8 cellular contexts compared by ENCODE assay signal in the genomic region with DNA sequence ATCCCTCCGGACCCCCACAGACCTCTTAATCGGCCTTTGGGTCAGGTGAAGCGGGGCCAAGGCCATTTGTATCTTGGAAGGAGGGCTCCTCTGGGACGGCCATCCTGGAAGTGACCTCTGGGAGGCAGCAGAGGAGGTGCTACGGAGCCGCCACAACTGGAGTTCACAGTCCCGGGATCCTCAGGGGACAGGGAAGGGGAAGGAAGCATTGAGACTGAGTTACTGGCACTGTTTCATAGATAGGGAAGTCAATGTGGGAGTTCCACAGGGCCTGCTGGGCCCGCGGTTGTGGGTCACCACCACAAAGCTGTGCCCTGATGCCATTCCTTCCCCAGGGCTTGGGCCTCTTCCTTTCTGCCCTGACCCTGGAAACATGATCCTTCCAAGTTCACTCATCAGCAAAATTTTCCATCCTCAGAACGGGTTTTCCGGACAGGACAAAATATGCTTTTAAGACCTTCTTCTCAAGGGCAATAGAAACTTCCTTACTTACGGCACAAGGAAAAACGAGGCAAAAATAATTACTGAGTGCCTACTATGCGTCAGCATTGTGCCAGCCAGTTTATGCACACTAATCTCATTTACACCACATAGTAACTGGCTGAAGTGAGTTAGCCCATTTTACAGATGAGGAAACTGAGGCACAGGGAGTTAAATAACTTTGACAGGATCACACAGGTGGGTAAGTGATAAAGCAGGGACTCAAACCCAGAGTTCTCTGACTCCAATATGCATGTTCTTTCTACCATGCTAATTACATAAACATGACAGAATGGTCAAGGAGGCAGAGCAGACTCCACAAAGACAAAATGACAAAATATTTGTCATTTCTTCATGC.
DNase-seq lines count a peak whose midpoint lies in the region; ATAC-seq and TF ChIP-seq lines count a peak whose summit lies in the region.

No MANE protein-coding gene starts in this region.

- DNase-seq in HT-29 (ENCODE audit: low spot score) (peak; percentile 63), brain microvascular endothelial cell (peak; percentile 43), kidney glomerular epithelial cell (lab: John Stamatoyannopoulos, UW) (peak; percentile 59), Karpas-422 (no peak), GM19240 (ENCODE audit: insufficient read length, low spot score) (no peak)

- H3K4me1 ChIP-seq in Karpas-422 (ENCODE audit: low read length) = no peaks in the 10 kb centered on the region

- no peaks in the 10 kb centered on the region for H4K20me1 ChIP-seq in Karpas-422 (ENCODE audit: insufficient read depth, low read depth, low read length)

- no peak overlapping the region for H3K4me2 ChIP-seq in Karpas-422 (ENCODE audit: low read depth, low read length, poor library complexity, severe bottlenecking)

- H3K27me3 ChIP-seq in brain microvascular endothelial cell (replicated peaks) (no peaks in the 10 kb centered on the region), Karpas-422 (ENCODE audit: low read length) (no peaks in the 10 kb centered on the region)

- H3K4me3 ChIP-seq in brain microvascular endothelial cell (ENCODE audit: low read depth, low read length) = no peak overlapping the region
- no peak overlapping the region for H3K4me3 ChIP-seq in Karpas-422 (ENCODE audit: low read length)

- TF ChIP-seq CTCF in 22Rv1 (IDR thresholded peaks at IDR 0.05) = peak; percentile 75
- peak; percentile 84 for TF ChIP-seq CTCF in brain microvascular endothelial cell (IDR thresholded peaks at IDR 0.05; ENCODE audit: low read depth, low read length, missing control alignments)

- ATAC-seq in HG03520 (IDR thresholded peaks at IDR 0.05; ENCODE audit: unreplicated experiment) = no peak
- no peak for ATAC-seq in HG02759 (IDR thresholded peaks at IDR 0.05; ENCODE audit: unreplicated experiment)

- no peak overlapping the region for H2AFZ ChIP-seq in Karpas-422 (ENCODE audit: low read length)

- H3K79me2 ChIP-seq in Karpas-422 (ENCODE audit: low read length) = no peaks in the 10 kb centered on the region

- H3K9me3 ChIP-seq in Karpas-422 (ENCODE audit: low read length) = no peaks in the 10 kb centered on the region

- H3K9me2 ChIP-seq in Karpas-422 (replicated peaks; ENCODE audit: insufficient read depth, low read length) = no peaks in the 10 kb centered on the region

- H3K9ac ChIP-seq in Karpas-422 (ENCODE audit: low read length) = no peak overlapping the region

- H3K27ac ChIP-seq in 22Rv1 (no peak overlapping the region), brain microvascular endothelial cell (no peak overlapping the region), Karpas-422 (ENCODE audit: low read length) (no peak overlapping the region)

- H3K36me3 ChIP-seq in brain microvascular endothelial cell (replicated peaks) (no peaks in the 10 kb centered on the region), Karpas-422 (ENCODE audit: insufficient read depth, low read length) (no peaks in the 10 kb centered on the region)

- in situ Hi-C loops in brain microvascular endothelial cell (cut with HindIII; ENCODE audit: low pct_ligation_motif_present, low sequenced_read_pairs) = no loop called here

Comparison
In these comparisons a context has a peak if more than half of its experiments do, and no peak if none do; other contexts are left out.
1. DNase-seq: peak in HT-29 (single experiment), brain microvascular endothelial cell (single experiment) and kidney glomerular epithelial cell (single experiment); none in Karpas-422 (single experiment) and GM19240 (single experiment).